ENCODE assay signal across 8 cellular contexts in the genomic region with DNA sequence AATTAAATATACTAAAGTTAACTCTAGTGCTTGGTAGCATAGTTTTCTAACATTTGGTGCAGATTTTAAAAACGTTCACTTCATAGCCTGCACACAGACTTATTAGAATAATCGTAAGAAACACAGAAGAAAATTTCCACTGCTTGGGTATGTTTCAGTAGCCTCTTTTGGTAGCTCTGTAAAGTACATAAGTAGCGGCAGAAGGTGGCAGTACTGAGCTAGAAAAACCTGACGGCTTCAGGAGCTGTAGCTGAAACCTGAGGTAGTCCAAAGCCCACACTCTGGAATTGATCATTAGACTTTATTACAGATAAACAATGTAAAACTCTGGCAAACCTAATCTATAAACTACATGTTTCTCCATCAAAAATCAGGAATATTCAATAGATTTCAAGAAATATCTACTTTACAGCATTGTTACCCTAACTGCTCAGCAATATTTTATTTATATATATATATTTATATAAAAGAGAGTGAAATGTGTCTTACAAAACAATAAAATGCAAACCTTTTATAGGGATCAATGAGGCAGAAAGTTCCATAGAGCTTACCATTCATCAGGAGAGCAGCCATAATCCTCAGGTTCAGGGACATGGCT.
A peak's percentile ranks its signal among the peaks of the same experiment; 100 is the strongest.
DNase-seq lines count a peak whose midpoint lies in the region; ATAC-seq and TF ChIP-seq lines count a peak whose summit lies in the region.

No MANE protein-coding gene starts in this region.

- no CpG with 5 or more reads among the region's 4 CpGs for WGBS in IMR-90 (ENCODE audit: extremely low coverage in 2 of 2, insufficient read length in 1 of 2), 2 experiments

- H3K9me3 Mint-ChIP-seq in neural progenitor cell, result no peaks in the 10 kb centered on the region

- TF ChIP-seq POLR2A in IMR-90 (IDR thresholded peaks at IDR 0.05; ENCODE audit: low read depth, low read length), result no peak

- H3K27ac ChIP-seq in IMR-90 (ENCODE audit: insufficient read depth, low read length) (no peak overlapping the region), OCI-LY1 (ENCODE audit: low read depth, low read length, poor library complexity, severe bottlenecking) (no peak overlapping the region), fibroblast of lung (ENCODE audit: insufficient read depth, low read length) (no peak overlapping the region), neural progenitor cell (no peak overlapping the region), temporal lobe (ENCODE audit: low read depth, low read length) (peak overlapping the region; percentile 52)

- H2BK15ac ChIP-seq in IMR-90 (ENCODE audit: low read depth, low read length), result no peak overlapping the region

- H3K18ac ChIP-seq in IMR-90 (ENCODE audit: low read depth, low read length), result no peak overlapping the region

- dilution Hi-C loops in IMR-90 (cut with HindIII; ENCODE audit: low sequenced_read_pairs, unreplicated experiment), result no loop called here

- H4K8ac ChIP-seq in IMR-90 (ENCODE audit: low read depth in 2 of 2, low read length in 2 of 2), result no peak overlapping the region

- H3K4me1 ChIP-seq in IMR-90 (ENCODE audit: control insufficient read depth, insufficient read depth, low read length) (no peaks in the 10 kb centered on the region), OCI-LY1 (ENCODE audit: insufficient read depth, low read length, severe bottlenecking) (no peaks in the 10 kb centered on the region), fibroblast of lung (ENCODE audit: control insufficient read depth, extremely low read depth, insufficient read depth, low read length) (no peaks in the 10 kb centered on the region), neural progenitor cell (peaks cover 20% of the 10 kb centered on the region)

- no peaks in the 10 kb centered on the region for H4K20me1 ChIP-seq in IMR-90 (ENCODE audit: insufficient read depth, low read length)
- no peaks in the 10 kb centered on the region for H4K20me1 ChIP-seq in OCI-LY1 (ENCODE audit: insufficient read depth, low read length)
- H4K20me1 ChIP-seq in fibroblast of lung (ENCODE audit: control insufficient read depth, extremely low read depth, insufficient read depth, low read length), result no peaks in the 10 kb centered on the region
- no peaks in the 10 kb centered on the region for H4K20me1 ChIP-seq in neural progenitor cell (ENCODE audit: low read depth)

- ATAC-seq in GM21528 (IDR thresholded peaks at IDR 0.05; ENCODE audit: low FRiP score, unreplicated experiment), result peak; percentile 88
- peak; percentile 86 for ATAC-seq in IMR-90 (ENCODE audit: low read depth)

- H3K36me3 ChIP-seq in IMR-90 (ENCODE audit: control insufficient read depth, insufficient read depth, low read length) (no peaks in the 10 kb centered on the region), OCI-LY1 (ENCODE audit: insufficient read depth, low read length) (no peaks in the 10 kb centered on the region; the same call in 1 of the 2 replicates), fibroblast of lung (ENCODE audit: control insufficient read depth, insufficient read depth, low read length) (no peaks in the 10 kb centered on the region), neural progenitor cell (no peaks in the 10 kb centered on the region)

- H3K4me2 ChIP-seq in IMR-90 (ENCODE audit: low read depth, low read length) (no peak overlapping the region), OCI-LY1 (ENCODE audit: low read length) (no peak overlapping the region), fibroblast of lung (ENCODE audit: extremely low read depth, insufficient read depth, low read length) (no peak overlapping the region), neural progenitor cell (no peak overlapping the region)

- no peaks in the 10 kb centered on the region for H3K36me3 Mint-ChIP-seq in neural progenitor cell

- no peaks in the 10 kb centered on the region for H3K27me3 Mint-ChIP-seq in neural progenitor cell (ENCODE audit: insufficient read depth, low read depth)

- DNase-seq in Daoy (ENCODE audit: low read depth) (peak; percentile 62), IMR-90 (peak; percentile 65), fibroblast of lung (ENCODE audit: low read depth in 2 of 2) (peak; percentile 49 to 78), neural progenitor cell (ENCODE audit: low spot score) (peak; percentile 89)
- DNase-seq in activated T-cell treated with anti-CD3 and anti-CD28 coated beads, Interleukin-2, amount 50 U/mL, for 1 hour, result peak; percentile 26

- H2BK120ac ChIP-seq in IMR-90 (ENCODE audit: low read depth, low read length), result no peak overlapping the region

- H3K27me3 ChIP-seq in IMR-90 (ENCODE audit: control insufficient read depth, insufficient read depth, low read length) (no peaks in the 10 kb centered on the region), OCI-LY1 (ENCODE audit: insufficient read depth, low read length) (no peaks in the 10 kb centered on the region), fibroblast of lung (ENCODE audit: control insufficient read depth, insufficient read depth, low read length) (no peaks in the 10 kb centered on the region), neural progenitor cell (no peaks in the 10 kb centered on the region)

- no peak overlapping the region for H3K4me3 Mint-ChIP-seq in neural progenitor cell

- no peak overlapping the region for H2BK20ac ChIP-seq in IMR-90 (ENCODE audit: low read depth, low read length)

- no peaks in the 10 kb centered on the region for H3K9me3 ChIP-seq in IMR-90 (ENCODE audit: control insufficient read depth, insufficient read depth, low read length)
- H3K9me3 ChIP-seq in OCI-LY1 (ENCODE audit: low read length), result no peaks in the 10 kb centered on the region
- H3K9me3 ChIP-seq in fibroblast of lung (ENCODE audit: control insufficient read depth, insufficient read depth, low read depth, low read length), result no peaks in the 10 kb centered on the region
- H3K9me3 ChIP-seq in neural progenitor cell (ENCODE audit: low read depth), result no peaks in the 10 kb centered on the region

- H3K4me3 ChIP-seq in IMR-90 (ENCODE audit: insufficient read depth, low read depth, low read length) (no peak overlapping the region), OCI-LY1 (ENCODE audit: low read depth, low read length, poor library complexity, severe bottlenecking) (no peak overlapping the region), fibroblast of lung (replicated peaks in 1 of 4; ENCODE audit: control extremely low read depth in 1 of 4, insufficient read depth in 1 of 4, low read depth in 3 of 4, low read length in 4 of 4) (no peak overlapping the region), neural progenitor cell (no peak overlapping the region)

- CTCF ChIA-PET in IMR-90 (lab: Yijun Ruan, JAX), result interaction anchor here (0.8 to 1.4 kb wide), 6 partner anchors 10 to 296 kb away, joined by 3 to 5 read pairs (median 4); a partner anchor contains a TSS

- TF ChIP-seq CTCF in IMR-90 (conservative IDR thresholded peaks at IDR 0.05; ENCODE audit: low read depth, low read length) (peak; percentile 71), OCI-LY1 (IDR thresholded peaks at IDR 0.05; ENCODE audit: low read length) (peak; percentile 79), fibroblast of lung (conservative IDR thresholded peaks at IDR 0.05 in 1 of 2, IDR thresholded peaks at IDR 0.05 in 1 of 2; ENCODE audit: low read depth in 1 of 2, low read length in 2 of 2) (peak; percentile 75 to 81), neural progenitor cell (IDR thresholded peaks at IDR 0.05) (peak; percentile 77)

- H3K9me2 ChIP-seq in OCI-LY1 (ENCODE audit: low read depth, low read length), result no peaks in the 10 kb centered on the region

- H3F3A ChIP-seq in OCI-LY1 (ENCODE audit: insufficient read depth, low read length) (no peaks in the 10 kb centered on the region), neural progenitor cell (ENCODE audit: low read depth) (peaks cover 10% of the 10 kb centered on the region)

- POLR2A ChIA-PET in IMR-90 (lab: Charles Lee; ENCODE audit: unreplicated experiment), result interaction anchor here (0.6 kb wide), 1 partner anchor 1225 kb away, joined by 3 read pairs; no protein-coding TSS in a partner anchor

- H2AK5ac ChIP-seq in IMR-90 (ENCODE audit: low read depth, low read length), result no peak overlapping the region

- TF ChIP-seq RAD21 in IMR-90 (IDR thresholded peaks at IDR 0.05; ENCODE audit: low read length), result peak; percentile 69

- H3K23ac ChIP-seq in IMR-90 (ENCODE audit: low read depth, low read length), result no peak overlapping the region

- H4K5ac ChIP-seq in IMR-90 (ENCODE audit: low read depth, low read length), result no peak overlapping the region

- no peak overlapping the region for H3K4ac ChIP-seq in IMR-90 (ENCODE audit: low read depth, low read length)

- H3K79me1 ChIP-seq in IMR-90 (ENCODE audit: low read depth in 1 of 2, low read length in 2 of 2), result no peaks in the 10 kb centered on the region

- H3K27ac Mint-ChIP-seq in neural progenitor cell, result no peak overlapping the region

- intact Hi-C loops in IMR-90 (cut with micrococcal nuclease), result loop anchor here (1.0 kb wide), 1 partner anchor 297 kb away; no protein-coding TSS in a partner anchor

- H2BK5ac ChIP-seq in IMR-90 (ENCODE audit: low read depth, low read length, poor library complexity, severe bottlenecking), result no peak overlapping the region

- H3K56ac ChIP-seq in IMR-90 (ENCODE audit: extremely low read depth, insufficient read depth, low read length), result no peak overlapping the region

- no peak overlapping the region for H3K14ac ChIP-seq in IMR-90 (replicated peaks; ENCODE audit: low read depth, low read length)

- H3K9ac ChIP-seq in IMR-90 (ENCODE audit: low read depth, low read length) (no peak overlapping the region), OCI-LY1 (ENCODE audit: low read length) (no peak overlapping the region), fibroblast of lung (ENCODE audit: insufficient read depth, low read length) (no peak overlapping the region), neural progenitor cell (no peak overlapping the region)

- no peak overlapping the region for H2AFZ ChIP-seq in IMR-90 (replicated peaks; ENCODE audit: low read length, poor library complexity)
- no peak overlapping the region for H2AFZ ChIP-seq in OCI-LY1 (ENCODE audit: low read length)
- H2AFZ ChIP-seq in fibroblast of lung (ENCODE audit: low read length), result no peak overlapping the region
- H2AFZ ChIP-seq in neural progenitor cell (replicated peaks), result no peak overlapping the region

- peaks cover 8% of the 10 kb centered on the region for H3K4me1 Mint-ChIP-seq in neural progenitor cell

- no peaks in the 10 kb centered on the region for H3K9me1 ChIP-seq in IMR-90 (ENCODE audit: insufficient read depth, low read length)

- BruUV-seq in IMR-90 (replicated peaks; lab: Mats Ljungman, UMichigan), result no TSS peak

- H2AK9ac ChIP-seq in IMR-90 (replicated peaks; ENCODE audit: low read depth, low read length, poor library complexity), result no peak overlapping the region

- in situ Hi-C loops in IMR-90 (cut with MboI; ENCODE audit: low sequenced_read_pairs), result no loop called here

- H4K91ac ChIP-seq in IMR-90 (ENCODE audit: insufficient read depth, low read depth, low read length), result no peak overlapping the region

- no peaks in the 10 kb centered on the region for H3K79me2 ChIP-seq in OCI-LY1 (ENCODE audit: insufficient read depth, low read length)
- H3K79me2 ChIP-seq in fibroblast of lung (ENCODE audit: control insufficient read depth, insufficient read depth, low read length), result no peaks in the 10 kb centered on the region
- H3K79me2 ChIP-seq in neural progenitor cell (ENCODE audit: low read depth), result no peaks in the 10 kb centered on the region

TF ChIP-seq in IMR-90, 13 proteins besides CTCF, POLR2A, EP300 and RAD21:
- peak; percentile 68 for TF ChIP-seq SMC3 (IDR thresholded peaks at IDR 0.05; ENCODE audit: low read depth, low read length)
- no peak for TF ChIP-seq FOS (IDR thresholded peaks at IDR 0.05; ENCODE audit: low read depth, low read length)
TF ChIP-seq in IMR-90: peak in this region for 1.

Comparison
In these comparisons a context has a peak if more than half of its experiments do, and no peak if none do; other contexts are left out.
1. DNase-seq: peak in every context shown above with its lines; median percentile 89 in neural progenitor cell; 65 in IMR-90; 64 in fibroblast of lung; 62 in Daoy; 26 in activated T-cell treated with anti-CD3 and anti-CD28 coated beads, Interleukin-2, amount 50 U/mL, for 1 hour.